Comparison of ENCODE assay signal across 24 cellular contexts in the genomic region with DNA sequence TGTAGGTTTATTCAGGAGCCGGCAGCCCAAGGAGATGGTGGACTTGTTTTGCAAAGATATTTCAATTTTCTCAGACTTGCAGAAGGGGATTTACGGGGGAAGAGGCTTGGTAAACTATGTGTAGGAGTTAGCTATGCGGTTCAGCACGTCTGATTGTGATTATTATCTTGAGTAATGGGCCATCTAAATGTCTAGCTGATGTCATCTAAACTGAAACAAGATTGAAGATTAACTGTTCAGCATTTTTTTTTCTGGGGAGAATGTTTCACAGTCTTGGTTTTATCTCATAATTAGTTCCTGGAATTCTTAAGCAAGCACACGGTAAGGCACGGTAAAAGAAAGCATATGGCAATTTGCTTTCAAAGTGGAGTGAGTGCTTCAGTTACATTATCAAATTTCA.
"Had no signal": no experiment of that assay in that cellular context is flagged by ENCODE, and none has a peak within 500 bp of the region (broad histone marks: within the 10 kb centered on the region; RNA-seq: fewer than 3 reads in every experiment).

No MANE protein-coding gene starts in this region.

- H3K27ac ChIP-seq: coronary artery, epithelial cell of prostate, neutrophil, ovary, prostate gland, transverse colon, vagina had no signal

- H3K36me3 ChIP-seq: neutrophil, ovary, prostate gland, transverse colon, vagina had no signal

- H3K36me3 Mint-ChIP-seq: activated CD4-positive, alpha-beta memory T cell treated with anti-CD3 and anti-CD28 coated beads for 36 hours; activated naive CD8-positive, alpha-beta T cell treated with anti-CD3 and anti-CD28 coated beads, Interleukin-2, amount 10 ng/mL, durations not matched to agents 7 days and 5 days; immature natural killer cell; natural killer cell treated with Interleukin-12 subunit alpha and Interleukin-12 subunit beta and Interleukin-15 and Interleukin-18, amount 100 ng/mL, for 72 hours had no signal

- H3K27me3 Mint-ChIP-seq: activated CD4-positive, alpha-beta memory T cell treated with anti-CD3 and anti-CD28 coated beads for 36 hours; activated naive CD8-positive, alpha-beta T cell treated with anti-CD3 and anti-CD28 coated beads, Interleukin-2, amount 10 ng/mL, durations not matched to agents 7 days and 5 days; natural killer cell treated with Interleukin-12 subunit alpha and Interleukin-12 subunit beta and Interleukin-15 and Interleukin-18, amount 100 ng/mL, for 72 hours; stimulated activated naive CD8-positive, alpha-beta T cell treated with anti-CD3 and anti-CD28 coated beads, Interleukin-15, Interleukin-2, amounts not matched to agents 100 ng/mL and 50 ng/mL, for 24 hours; T-helper 17 cell had no signal

- H3K9me3 Mint-ChIP-seq: activated CD4-positive, alpha-beta memory T cell treated with anti-CD3 and anti-CD28 coated beads for 36 hours; activated naive CD4-positive, alpha-beta T cell treated with anti-CD3 and anti-CD28 coated beads for 36 hours; activated naive CD8-positive, alpha-beta T cell treated with anti-CD3 and anti-CD28 coated beads, Interleukin-2, amount 10 ng/mL, durations not matched to agents 7 days and 5 days; natural killer cell treated with Interleukin-12 subunit alpha and Interleukin-12 subunit beta and Interleukin-15 and Interleukin-18, amount 100 ng/mL, for 72 hours; stimulated activated naive CD8-positive, alpha-beta T cell treated with anti-CD3 and anti-CD28 coated beads, Interleukin-15, Interleukin-2, amounts not matched to agents 100 ng/mL and 50 ng/mL, for 24 hours had no signal

- H3K4me3 ChIP-seq: coronary artery, ovary, prostate gland, transverse colon, vagina had no signal

- DNase-seq: activated CD4-positive, alpha-beta memory T cell treated with anti-CD3 and anti-CD28 coated beads for 36 hours; activated CD4-positive, alpha-beta T cell treated with anti-CD3 and anti-CD28 coated beads for 48 hours; activated CD4-positive, CD25-positive, alpha-beta regulatory T cell; activated effector memory CD4-positive, alpha-beta T cell treated with Interleukin-2 at 50 U/mL for 16 hours; activated naive CD4-positive, alpha-beta T cell treated with anti-CD3 and anti-CD28 coated beads for 36 hours; activated naive CD8-positive, alpha-beta T cell treated with anti-CD3 and anti-CD28 coated beads, Interleukin-2, amount 10 ng/mL, durations not matched to agents 7 days and 5 days; activated T-cell treated with anti-CD3 and anti-CD28 coated beads, Interleukin-2, amount 50 U/mL, for 72 hours; amygdala; cerebellar nuclear complex; endodermal cell; immature natural killer cell; ovary; right cardiac atrium; stimulated activated CD4-positive, alpha-beta T cell treated with anti-CD3 and anti-CD28 coated beads, Interleukin-12 subunit alpha, Interleukin-12 subunit beta, amount 100 ng/mL, for 4 hours; stimulated activated CD4-positive, alpha-beta T cell treated with anti-CD3 and anti-CD28 coated beads, Interleukin-4, amount 100 ng/mL, for 4 hours; T-helper 17 cell; transverse colon had no signal

- H3K4me1 ChIP-seq: prostate gland, transverse colon, vagina had no signal

- H3K27ac Mint-ChIP-seq: activated CD4-positive, alpha-beta memory T cell treated with anti-CD3 and anti-CD28 coated beads for 36 hours; activated naive CD4-positive, alpha-beta T cell treated with anti-CD3 and anti-CD28 coated beads for 36 hours; activated naive CD8-positive, alpha-beta T cell treated with anti-CD3 and anti-CD28 coated beads, Interleukin-2, amount 10 ng/mL, durations not matched to agents 7 days and 5 days; activated T-cell treated with anti-CD3 and anti-CD28 coated beads, Interleukin-2, amount 50 U/mL, for 72 hours; endodermal cell; immature natural killer cell; natural killer cell treated with Interleukin-12 subunit alpha and Interleukin-12 subunit beta and Interleukin-15 and Interleukin-18, amount 100 ng/mL, for 72 hours; stimulated activated naive CD8-positive, alpha-beta T cell treated with anti-CD3 and anti-CD28 coated beads, Interleukin-15, Interleukin-2, amounts not matched to agents 100 ng/mL and 50 ng/mL, for 24 hours; T-helper 17 cell had no signal

- H3K9me3 ChIP-seq: neutrophil, ovary, prostate gland, transverse colon, vagina had no signal

- H3K4me1 Mint-ChIP-seq: activated naive CD8-positive, alpha-beta T cell treated with anti-CD3 and anti-CD28 coated beads, Interleukin-2, amount 10 ng/mL, durations not matched to agents 7 days and 5 days; endodermal cell; immature natural killer cell; T-helper 17 cell had no signal

- H3K27me3 ChIP-seq: neutrophil, ovary, transverse colon, vagina had no signal

- ATAC-seq: activated T-cell treated with anti-CD3 and anti-CD28 coated beads, Interleukin-2, amount 50 U/mL, for 72 hours; natural killer cell treated with Interleukin-12 subunit alpha and Interleukin-12 subunit beta and Interleukin-15 and Interleukin-18, amount 100 ng/mL, for 72 hours; right cardiac atrium; T-helper 17 cell had no signal

- H3K4me3 Mint-ChIP-seq: activated CD4-positive, alpha-beta memory T cell treated with anti-CD3 and anti-CD28 coated beads for 36 hours; activated naive CD4-positive, alpha-beta T cell treated with anti-CD3 and anti-CD28 coated beads for 36 hours; activated naive CD8-positive, alpha-beta T cell treated with anti-CD3 and anti-CD28 coated beads, Interleukin-2, amount 10 ng/mL, durations not matched to agents 7 days and 5 days; activated T-cell treated with anti-CD3 and anti-CD28 coated beads, Interleukin-2, amount 50 U/mL, for 72 hours; endodermal cell; immature natural killer cell; natural killer cell treated with Interleukin-12 subunit alpha and Interleukin-12 subunit beta and Interleukin-15 and Interleukin-18, amount 100 ng/mL, for 72 hours; stimulated activated naive CD8-positive, alpha-beta T cell treated with anti-CD3 and anti-CD28 coated beads, Interleukin-15, Interleukin-2, amounts not matched to agents 100 ng/mL and 50 ng/mL, for 24 hours; T-helper 17 cell had no signal
